Comparison of ENCODE assay signal across 8 cellular contexts in genomic region chr6:7140631-7141366, GRCh38. TPM values are rescaled to one million over a fixed set of nuclear protein-coding genes. Genes with fewer than 3 reads are reported as not detected.
DNase-seq lines count a peak whose midpoint lies in the region; ATAC-seq and TF ChIP-seq lines count a peak whose summit lies in the region.

No MANE protein-coding gene starts in this region.

- no peaks in the 10 kb centered on the region for H3K36me3 Mint-ChIP-seq in chondrocyte (ENCODE audit: low read depth)

- H3K27me3 Mint-ChIP-seq in chondrocyte (ENCODE audit: low read depth), result no peaks in the 10 kb centered on the region

- H3K9me3 Mint-ChIP-seq in chondrocyte (ENCODE audit: low read depth), result no peaks in the 10 kb centered on the region

- DNase-seq in NCI-H526 (lab: John Stamatoyannopoulos, UW) (peak; percentile 53 to 91), NCI-H526 treated with DMSO at 0.1 percent for 48 hours (lab: John Stamatoyannopoulos, UW) (no peak), NCI-H2171 (lab: John Stamatoyannopoulos, UW) (peak; percentile 75), chondrocyte (ENCODE audit: low spot score) (no peak), kidney glomerular epithelial cell (lab: John Stamatoyannopoulos, UW) (peak; percentile 59)
- DNase-seq in activated CD4-positive, alpha-beta T cell treated with anti-CD3 and anti-CD28 coated beads for 24 hours (ENCODE audit: low read depth in 2 of 2), result peak; percentile 62 to 78
- DNase-seq in stimulated activated CD4-positive, alpha-beta T cell treated with anti-CD3 and anti-CD28 coated beads, Interleukin-15, amount 100 ng/mL, for 48 hours (ENCODE audit: low read depth in 2 of 2), result peak; percentile 61 to 72

- H3K4me1 Mint-ChIP-seq in chondrocyte (ENCODE audit: low read depth), result peaks cover 68% of the 10 kb centered on the region

- H3K4me3 Mint-ChIP-seq in chondrocyte (ENCODE audit: unreplicated experiment), result peak overlapping the region; percentile 77

- peak; percentile 52 for ATAC-seq in HG02943 (IDR thresholded peaks at IDR 0.05; ENCODE audit: low read depth, unreplicated experiment)

- peak overlapping the region; percentile 97 for H3K27ac Mint-ChIP-seq in chondrocyte (ENCODE audit: unreplicated experiment)

- no peak for TF ChIP-seq CTCF in chondrocyte (IDR thresholded peaks at IDR 0.05)

RNA-seq across cellular contexts. Expression of gene RREB1, which starts 33.0 kb away (rescaled TPM):
- 25.7 to 29.5 TPM (median 28.4 TPM) in 3 replicates for total RNA-seq in chondrocyte

Comparison
In these comparisons a context has a peak if more than half of its experiments do, and no peak if none do; other contexts are left out.
1. DNase-seq: peak in NCI-H526 (2 of 2), NCI-H2171 (single experiment), activated CD4-positive, alpha-beta T cell treated with anti-CD3 and anti-CD28 coated beads for 24 hours (2 of 2), kidney glomerular epithelial cell (single experiment) and stimulated activated CD4-positive, alpha-beta T cell treated with anti-CD3 and anti-CD28 coated beads, Interleukin-15, amount 100 ng/mL, for 48 hours (2 of 2); none in NCI-H526 treated with DMSO at 0.1 percent for 48 hours (single experiment) and chondrocyte (single experiment).